1 cellular context compared by ENCODE assay signal in the genomic region with DNA sequence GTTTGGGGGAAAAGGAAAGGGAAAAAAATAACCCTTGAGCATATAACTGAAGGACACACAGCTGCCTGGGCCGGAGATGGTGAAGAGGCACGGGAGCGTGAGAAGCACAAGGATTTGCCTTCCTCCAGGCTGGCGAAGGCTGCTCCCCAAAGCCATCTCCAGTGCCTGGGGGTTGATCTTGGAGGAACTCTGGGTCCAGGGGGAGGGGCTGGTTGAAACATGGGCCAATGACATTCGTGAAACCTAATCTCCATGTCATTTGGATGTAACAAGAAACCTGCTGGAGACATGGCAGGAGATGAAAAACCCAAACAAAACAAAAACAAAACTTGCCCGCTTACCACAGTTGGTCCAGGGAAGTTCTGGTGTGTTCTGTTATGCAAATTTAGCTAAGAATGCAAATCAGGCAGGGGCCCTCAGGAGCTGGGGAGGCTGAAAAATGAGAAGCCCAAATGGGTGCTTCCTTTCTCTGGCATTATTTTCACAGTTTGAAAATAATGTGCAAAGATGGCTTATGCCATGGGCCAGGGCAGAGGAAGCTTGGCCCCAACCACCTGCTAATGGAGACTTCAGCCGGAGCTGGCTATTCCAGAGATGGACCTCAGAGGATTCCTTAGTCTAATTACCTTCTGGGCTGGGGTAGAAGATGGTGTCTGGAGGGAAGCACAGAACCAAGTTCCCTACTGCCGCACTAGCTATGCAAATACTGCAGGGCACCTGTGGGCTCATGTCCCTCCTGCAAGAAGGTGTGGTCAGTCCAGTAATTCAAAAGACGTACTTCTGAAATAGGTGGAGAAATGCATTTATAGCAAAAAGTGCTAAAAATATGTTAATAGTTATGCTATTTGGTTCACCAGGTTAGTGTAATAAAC.
TF ChIP-seq lines count a peak whose summit lies in the region.

No MANE protein-coding gene starts in this region.

TF ChIP-seq in GM23338, 12 proteins besides CTCF, POLR2A, EP300 and RAD21 (continued from another document):
- TF ChIP-seq, protein P1, sequence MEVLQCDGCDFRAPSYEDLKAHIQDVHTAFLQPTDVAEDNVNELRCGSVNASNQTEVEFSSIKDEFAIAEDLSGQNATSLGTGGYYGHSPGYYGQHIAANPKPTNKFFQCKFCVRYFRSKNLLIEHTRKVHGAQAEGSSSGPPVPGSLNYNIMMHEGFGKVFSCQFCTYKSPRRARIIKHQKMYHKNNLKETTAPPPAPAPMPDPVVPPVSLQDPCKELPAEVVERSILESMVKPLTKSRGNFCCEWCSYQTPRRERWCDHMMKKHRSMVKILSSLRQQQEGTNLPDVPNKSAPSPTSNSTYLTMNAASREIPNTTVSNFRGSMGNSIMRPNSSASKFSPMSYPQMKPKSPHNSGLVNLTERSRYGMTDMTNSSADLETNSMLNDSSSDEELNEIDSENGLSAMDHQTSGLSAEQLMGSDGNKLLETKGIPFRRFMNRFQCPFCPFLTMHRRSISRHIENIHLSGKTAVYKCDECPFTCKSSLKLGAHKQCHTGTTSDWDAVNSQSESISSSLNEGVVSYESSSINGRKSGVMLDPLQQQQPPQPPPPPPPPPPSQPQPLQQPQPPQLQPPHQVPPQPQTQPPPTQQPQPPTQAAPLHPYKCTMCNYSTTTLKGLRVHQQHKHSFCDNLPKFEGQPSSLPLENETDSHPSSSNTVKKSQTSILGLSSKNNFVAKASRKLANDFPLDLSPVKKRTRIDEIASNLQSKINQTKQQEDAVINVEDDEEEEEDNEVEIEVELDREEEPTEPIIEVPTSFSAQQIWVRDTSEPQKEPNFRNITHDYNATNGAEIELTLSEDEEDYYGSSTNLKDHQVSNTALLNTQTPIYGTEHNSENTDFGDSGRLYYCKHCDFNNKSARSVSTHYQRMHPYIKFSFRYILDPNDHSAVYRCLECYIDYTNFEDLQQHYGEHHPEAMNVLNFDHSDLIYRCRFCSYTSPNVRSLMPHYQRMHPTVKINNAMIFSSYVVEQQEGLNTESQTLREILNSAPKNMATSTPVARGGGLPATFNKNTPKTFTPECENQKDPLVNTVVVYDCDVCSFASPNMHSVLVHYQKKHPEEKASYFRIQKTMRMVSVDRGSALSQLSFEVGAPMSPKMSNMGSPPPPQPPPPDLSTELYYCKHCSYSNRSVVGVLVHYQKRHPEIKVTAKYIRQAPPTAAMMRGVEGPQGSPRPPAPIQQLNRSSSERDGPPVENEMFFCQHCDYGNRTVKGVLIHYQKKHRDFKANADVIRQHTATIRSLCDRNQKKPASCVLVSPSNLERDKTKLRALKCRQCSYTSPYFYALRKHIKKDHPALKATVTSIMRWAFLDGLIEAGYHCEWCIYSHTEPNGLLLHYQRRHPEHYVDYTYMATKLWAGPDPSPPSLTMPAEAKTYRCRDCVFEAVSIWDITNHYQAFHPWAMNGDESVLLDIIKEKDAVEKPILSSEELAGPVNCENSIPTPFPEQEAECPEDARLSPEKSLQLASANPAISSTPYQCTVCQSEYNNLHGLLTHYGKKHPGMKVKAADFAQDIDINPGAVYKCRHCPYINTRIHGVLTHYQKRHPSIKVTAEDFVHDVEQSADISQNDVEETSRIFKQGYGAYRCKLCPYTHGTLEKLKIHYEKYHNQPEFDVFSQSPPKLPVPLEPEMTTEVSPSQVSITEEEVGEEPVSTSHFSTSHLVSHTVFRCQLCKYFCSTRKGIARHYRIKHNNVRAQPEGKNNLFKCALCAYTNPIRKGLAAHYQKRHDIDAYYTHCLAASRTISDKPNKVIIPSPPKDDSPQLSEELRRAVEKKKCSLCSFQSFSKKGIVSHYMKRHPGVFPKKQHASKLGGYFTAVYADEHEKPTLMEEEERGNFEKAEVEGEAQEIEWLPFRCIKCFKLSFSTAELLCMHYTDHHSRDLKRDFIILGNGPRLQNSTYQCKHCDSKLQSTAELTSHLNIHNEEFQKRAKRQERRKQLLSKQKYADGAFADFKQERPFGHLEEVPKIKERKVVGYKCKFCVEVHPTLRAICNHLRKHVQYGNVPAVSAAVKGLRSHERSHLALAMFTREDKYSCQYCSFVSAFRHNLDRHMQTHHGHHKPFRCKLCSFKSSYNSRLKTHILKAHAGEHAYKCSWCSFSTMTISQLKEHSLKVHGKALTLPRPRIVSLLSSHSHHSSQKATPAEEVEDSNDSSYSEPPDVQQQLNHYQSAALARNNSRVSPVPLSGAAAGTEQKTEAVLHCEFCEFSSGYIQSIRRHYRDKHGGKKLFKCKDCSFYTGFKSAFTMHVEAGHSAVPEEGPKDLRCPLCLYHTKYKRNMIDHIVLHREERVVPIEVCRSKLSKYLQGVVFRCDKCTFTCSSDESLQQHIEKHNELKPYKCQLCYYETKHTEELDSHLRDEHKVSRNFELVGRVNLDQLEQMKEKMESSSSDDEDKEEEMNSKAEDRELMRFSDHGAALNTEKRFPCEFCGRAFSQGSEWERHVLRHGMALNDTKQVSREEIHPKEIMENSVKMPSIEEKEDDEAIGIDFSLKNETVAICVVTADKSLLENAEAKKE (CRISPR knock-in tag; IDR thresholded peaks at IDR 0.05), result peak; percentile 37; the same call in 1 of the 2 replicates
- TF ChIP-seq JUNB (IDR thresholded peaks at IDR 0.05; ENCODE audit: unreplicated experiment), result no peak
- TF ChIP-seq POLR2AphosphoS5 (IDR thresholded peaks at IDR 0.05; ENCODE audit: low read depth), result peak; percentile 58; the same call in 1 of the 2 replicates
- TF ChIP-seq STAT1 (IDR thresholded peaks at IDR 0.05; ENCODE audit: unreplicated experiment), result no peak
